ENCODE assay signal across 9 cellular contexts in genomic region chr6:30465582-30466306, GRCh38. TPM values are rescaled to one million over a fixed set of nuclear protein-coding genes. Genes with fewer than 3 reads are reported as not detected.
A peak's percentile ranks its signal among the peaks of the same experiment; 100 is the strongest.
DNase-seq lines count a peak whose midpoint lies in the region; ATAC-seq, FAIRE-seq and TF ChIP-seq lines count a peak whose summit lies in the region.
"Had no signal": no experiment of that assay in that cellular context is flagged by ENCODE, and none has a peak within 500 bp of the region (broad histone marks: within the 10 kb centered on the region; RNA-seq: fewer than 3 reads in every experiment).

No MANE protein-coding gene starts in this region.

- H3K27ac Mint-ChIP-seq in effector memory CD8-positive, alpha-beta T cell = no peak overlapping the region
- no peak overlapping the region for H3K27ac Mint-ChIP-seq in nephron progenitor cell

- POLR2A ChIA-PET in RWPE1 (lab: Yijun Ruan, JAX; ENCODE audit: low non-redundant PET) = no interaction called here

- CTCF ChIA-PET in RWPE1 (lab: Yijun Ruan, JAX) = interaction anchor here (0.6 to 2.6 kb wide), 5 partner anchors 12 to 110 kb away, joined by 3 to 15 read pairs (median 8); no protein-coding TSS in a partner anchor

- H3K36me3 ChIP-seq in ACC112 (ENCODE audit: insufficient read depth, low read length) (no peaks in the 10 kb centered on the region), small intestine (ENCODE audit: control insufficient read depth in 2 of 2, insufficient read depth in 2 of 2, low read length in 2 of 2) (no peaks in the 10 kb centered on the region)

- no peaks in the 10 kb centered on the region for H3K9me3 ChIP-seq in small intestine (ENCODE audit: control insufficient read depth, low read depth)

- H3K4me3 Mint-ChIP-seq in effector memory CD8-positive, alpha-beta T cell = peak overlapping the region; percentile 82 to 84
- peak overlapping the region; percentile 48 for H3K4me3 Mint-ChIP-seq in nephron progenitor cell

- H3K27me3 ChIP-seq in ACC112 (ENCODE audit: insufficient read depth, low read length) (peaks cover 97% of the 10 kb centered on the region), small intestine (ENCODE audit: control insufficient read depth in 2 of 2, insufficient read depth in 2 of 2, low read length in 2 of 2) (peaks cover 4 to 51% of the 10 kb centered on the region in 2 donors)

- H3K79me2 ChIP-seq in ACC112 (ENCODE audit: control insufficient read depth, insufficient read depth, low read length, unreplicated experiment) = no peaks in the 10 kb centered on the region

- no peak for DNase-seq in LNCaP clone FGC (ENCODE audit: low read depth)
- no peak for DNase-seq in effector memory CD8-positive, alpha-beta T cell
- DNase-seq in nephron progenitor cell = no peak
- DNase-seq in effector CD4-positive, alpha-beta T cell = no peak
- DNase-seq in glomerular visceral epithelial cell (ENCODE audit: extremely low spot score) = no peak
- DNase-seq in small intestine = no peak
- DNase-seq in RWPE1 (ENCODE audit: low spot score) = no peak
- DNase-seq: NCI-H1092 had no signal

- peaks cover 17% of the 10 kb centered on the region for H3K36me3 Mint-ChIP-seq in effector memory CD8-positive, alpha-beta T cell (ENCODE audit: insufficient read depth)
- H3K36me3 Mint-ChIP-seq in nephron progenitor cell (ENCODE audit: low read depth) = no peaks in the 10 kb centered on the region

- no peak for TF ChIP-seq CTCF in LNCaP clone FGC (IDR thresholded peaks at IDR 0.05; ENCODE audit: control insufficient read depth, extremely low read depth, insufficient read depth)
- TF ChIP-seq CTCF in nephron progenitor cell (IDR thresholded peaks at IDR 0.05) = no peak
- no peak for TF ChIP-seq CTCF in RWPE1 (conservative IDR thresholded peaks at IDR 0.05; ENCODE audit: low read depth)

- no peak overlapping the region for H3K27ac ChIP-seq in ACC112 (ENCODE audit: low read depth, low read length)
- no peak overlapping the region for H3K27ac ChIP-seq in small intestine (ENCODE audit: low read depth in 1 of 2, low read length in 1 of 2)
- H3K27ac ChIP-seq in RWPE1 = no peak overlapping the region

- H3K4me3 ChIP-seq in ACC112 (ENCODE audit: low read depth, low read length) (peak overlapping the region; percentile 65), LNCaP clone FGC (ENCODE audit: low read depth, low read length) (peak overlapping the region; percentile 33), small intestine (ENCODE audit: low read depth in 1 of 2, low read length in 2 of 2) (peak overlapping the region in 1 of 2 donors; percentile 51)

- no peaks in the 10 kb centered on the region for H3K9me3 Mint-ChIP-seq in effector memory CD8-positive, alpha-beta T cell
- no peaks in the 10 kb centered on the region for H3K9me3 Mint-ChIP-seq in nephron progenitor cell

- whole genome bisulfite sequencing in small intestine, 3 donors = 6 to 11% (median 7%) methylated on average over 13 of the region's 13 CpGs

- no peak overlapping the region for H2AFZ ChIP-seq in ACC112 (ENCODE audit: low read length, unreplicated experiment)

- no peak for ATAC-seq in effector memory CD8-positive, alpha-beta T cell (replicated peaks)

- peaks cover 78 to 87% of the 10 kb centered on the region in 2 donors for H3K27me3 Mint-ChIP-seq in effector memory CD8-positive, alpha-beta T cell
- H3K27me3 Mint-ChIP-seq in nephron progenitor cell (ENCODE audit: low read depth, poor library complexity) = peaks cover 97% of the 10 kb centered on the region

- peaks cover 37 to 49% of the 10 kb centered on the region in 2 donors for H3K4me1 Mint-ChIP-seq in effector memory CD8-positive, alpha-beta T cell (ENCODE audit: low read depth in 2 of 2)
- peaks cover 10% of the 10 kb centered on the region for H3K4me1 Mint-ChIP-seq in nephron progenitor cell

- FAIRE-seq in small intestine (lab: Jason Lieb, UNC) = no peak

- H3K4me1 ChIP-seq in ACC112 (ENCODE audit: control insufficient read depth, insufficient read depth, low read length, unreplicated experiment) (peaks cover 7% of the 10 kb centered on the region), small intestine (ENCODE audit: control insufficient read depth in 2 of 2, insufficient read depth in 1 of 2, low read depth in 1 of 2, low read length in 1 of 2) (peaks cover 0 to 2% of the 10 kb centered on the region in 2 donors)

RNA-seq across cellular contexts. Expression of gene HLA-E, which starts 23.6 kb away (rescaled TPM):
- polyA plus RNA-seq in small intestine = 100 to 1,000 TPM in 2 of 3 donors, 10 to 100 TPM in 1; 72.5 to 494 (median 228) TPM
